ENCODE assay signal across 9 cellular contexts in the genomic region with DNA sequence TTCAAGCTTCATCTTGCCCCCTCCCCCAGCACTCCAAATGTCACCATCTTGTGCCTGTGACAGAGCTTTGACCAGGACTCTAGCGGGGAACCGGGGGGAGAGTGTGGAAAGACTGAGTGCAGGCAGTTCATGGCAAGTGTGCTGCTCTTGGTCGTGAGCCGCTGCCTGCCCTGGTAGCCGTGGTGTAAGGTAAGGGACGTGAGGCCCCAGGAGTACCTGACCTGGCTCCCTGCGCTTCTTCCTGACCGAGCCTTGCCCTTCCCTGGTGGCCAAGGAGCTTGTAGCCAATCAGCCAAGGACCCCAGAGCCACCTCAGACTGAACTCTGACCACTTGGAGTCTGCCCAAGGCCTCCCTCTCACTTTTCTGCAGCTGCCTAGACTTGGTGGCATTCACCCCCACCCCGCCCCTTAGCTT. TPM values are rescaled to one million over a fixed set of nuclear protein-coding genes. Genes with fewer than 3 reads are reported as not detected.
DNase-seq lines count a peak whose midpoint lies in the region; ATAC-seq and TF ChIP-seq lines count a peak whose summit lies in the region.
"Had no signal": no experiment of that assay in that cellular context is flagged by ENCODE, and none has a peak within 500 bp of the region (broad histone marks: within the 10 kb centered on the region; RNA-seq: fewer than 3 reads in every experiment).

No MANE protein-coding gene starts in this region.

- H3K27ac ChIP-seq in brain microvascular endothelial cell: no peak overlapping the region
- H3K27ac ChIP-seq in SJCRH30: no peak overlapping the region

- peaks cover 39% of the 10 kb centered on the region for H3K4me1 Mint-ChIP-seq in mesothelial cell of epicardium

- DNase-seq in stimulated activated CD4-positive, alpha-beta T cell treated with anti-CD3 and anti-CD28 coated beads, Interleukin-2, amount 100 ng/mL, for 24 hours: peak; percentile 47 to 48
- DNase-seq in stimulated activated CD4-positive, alpha-beta T cell treated with anti-CD3 and anti-CD28 coated beads, Interleukin-1b, Interleukin-23, amount 100 ng/mL, for 48 hours: no peak
- DNase-seq in brain microvascular endothelial cell: no peak
- no peak for DNase-seq in mesothelial cell of epicardium (ENCODE audit: low spot score in 2 of 2, unreplicated experiment in 2 of 2)
- no peak for DNase-seq in SJCRH30
- DNase-seq in AG08396 (ENCODE audit: low spot score): no peak

- H3K36me3 Mint-ChIP-seq in mesothelial cell of epicardium: no peaks in the 10 kb centered on the region

- ATAC-seq in HG02642 (IDR thresholded peaks at IDR 0.05; ENCODE audit: poor library complexity, unreplicated experiment) (no peak), esophagus mucosa (no peak)

- H3K27me3 Mint-ChIP-seq in mesothelial cell of epicardium (ENCODE audit: low read depth): no peaks in the 10 kb centered on the region

- TF ChIP-seq CTCF in brain microvascular endothelial cell (IDR thresholded peaks at IDR 0.05; ENCODE audit: low read depth, low read length, missing control alignments) (no peak), mesothelial cell of epicardium (IDR thresholded peaks at IDR 0.05; ENCODE audit: unreplicated experiment) (no peak)

- H3K27me3 ChIP-seq in brain microvascular endothelial cell (replicated peaks) (no peaks in the 10 kb centered on the region), SJCRH30 (no peaks in the 10 kb centered on the region; the same call in 1 of the 2 replicates)
- H3K27me3 ChIP-seq: sigmoid colon had no signal

- no peaks in the 10 kb centered on the region for H3K9me3 Mint-ChIP-seq in mesothelial cell of epicardium

- H3K4me1 ChIP-seq in SJCRH30: peaks cover 19% of the 10 kb centered on the region

- H3K36me3 ChIP-seq in brain microvascular endothelial cell (replicated peaks) (no peaks in the 10 kb centered on the region), SJCRH30 (no peaks in the 10 kb centered on the region)
- H3K36me3 ChIP-seq: sigmoid colon had no signal

- peak overlapping the region; percentile 72 for H3K4me3 Mint-ChIP-seq in mesothelial cell of epicardium

- no peaks in the 10 kb centered on the region for H3K9me3 ChIP-seq in SJCRH30 (replicated peaks)
- H3K9me3 ChIP-seq: sigmoid colon had no signal

- in situ Hi-C loops in brain microvascular endothelial cell (cut with HindIII; ENCODE audit: low pct_ligation_motif_present, low sequenced_read_pairs): no loop called here

- H3K27ac Mint-ChIP-seq in mesothelial cell of epicardium: no peak overlapping the region

- H3K4me3 ChIP-seq in brain microvascular endothelial cell (ENCODE audit: low read depth, low read length): peak overlapping the region; percentile 83
- H3K4me3 ChIP-seq in SJCRH30: no peak overlapping the region

RNA-seq across cellular contexts. Expression of gene DGKZ, which starts 1.3 kb away (rescaled TPM):
- total RNA-seq in mesothelial cell of epicardium: 46.3 to 50.6 TPM (median 46.5 TPM) in 3 replicates
- total RNA-seq in SJCRH30 (2014; rRNA removed; shearing (Covaris generic)): 34.2 and 42.1 TPM in 2 replicates
- total RNA-seq in esophagus mucosa: 31.4 TPM

RNA-seq across cellular contexts. Expression of gene MDK, which starts 32.9 kb away (rescaled TPM):
- 1,547 to 1,604 TPM (median 1,586 TPM) in 3 replicates for total RNA-seq in mesothelial cell of epicardium
- 122 and 142 TPM in 2 replicates for total RNA-seq in SJCRH30 (2014; rRNA removed; shearing (Covaris generic))
- 40.9 TPM for total RNA-seq in esophagus mucosa

RNA-seq across cellular contexts. Expression of gene CHRM4, which starts 43.0 kb away (rescaled TPM):
- total RNA-seq in mesothelial cell of epicardium (0.42 to 0.68 TPM (median 0.51 TPM) in 3 replicates), esophagus mucosa (0.12 TPM)
- total RNA-seq in SJCRH30 (2014; rRNA removed; shearing (Covaris generic)): 0.81 and 0.97 TPM in 2 replicates

Comparison
In these comparisons a context has a peak if more than half of its experiments do, and no peak if none do; other contexts are left out.
1. DNase-seq: peak in stimulated activated CD4-positive, alpha-beta T cell treated with anti-CD3 and anti-CD28 coated beads, Interleukin-2, amount 100 ng/mL, for 24 hours (2 of 2); none in stimulated activated CD4-positive, alpha-beta T cell treated with anti-CD3 and anti-CD28 coated beads, Interleukin-1b, Interleukin-23, amount 100 ng/mL, for 48 hours (single experiment), brain microvascular endothelial cell (single experiment), mesothelial cell of epicardium (0 of 2), SJCRH30 (0 of 2) and AG08396 (single experiment).
2. RNA of gene MDK, which starts 32.9 kb away (total RNA-seq): 1,547 to 1,604 TPM in mesothelial cell of epicardium; 122 to 142 TPM in SJCRH30 and 40.9 TPM in esophagus mucosa (single experiment); every median in the first group is over 10 times any median in the second.